ENCODE assay signal across 10 cellular contexts in genomic region chr6:41967312-41968287, GRCh38. TPM values are rescaled to one million over a fixed set of nuclear protein-coding genes. Genes with fewer than 3 reads are reported as not detected.
DNase-seq lines count a peak whose midpoint lies in the region; ATAC-seq and TF ChIP-seq lines count a peak whose summit lies in the region.
"Had no signal": no experiment of that assay in that cellular context is flagged by ENCODE, and none has a peak within 500 bp of the region (broad histone marks: within the 10 kb centered on the region; RNA-seq: fewer than 3 reads in every experiment).

No MANE protein-coding gene starts in this region.

- CTCF ChIA-PET in activated B cell treated with CpG ODN at 0.5 μM for 24 hours (lab: Charles Lee), result interaction anchor here (1.0 to 1.4 kb wide), 3 partner anchors 9 to 136 kb away, joined by 3 to 4 read pairs (median 3); no protein-coding TSS in a partner anchor

- H3K27ac ChIP-seq in hepatocyte (peak overlapping the region; percentile 49), tibial nerve (peak overlapping the region in 1 of 4 donors; percentile 2)
- H3K27ac ChIP-seq: thoracic aorta had no signal

- H3K27me3 Mint-ChIP-seq in activated CD4-positive, alpha-beta T cell treated with anti-CD3 and anti-CD28 coated beads, Interleukin-2, amount 10 ng/mL, durations not matched to agents 24 days and 14 days, result no peaks in the 10 kb centered on the region
- no peaks in the 10 kb centered on the region for H3K27me3 Mint-ChIP-seq in activated B cell treated with CpG ODN at 0.5 μM for 24 hours
- H3K27me3 Mint-ChIP-seq in stimulated activated naive B cell treated with anti-CD40 and anti-IgM and Interleukin-4, amounts not matched to agents 10 μg/mL and 1 μg/mL and 100 μg/mL, for 72 hours, result no peaks in the 10 kb centered on the region

- peaks cover 13% of the 10 kb centered on the region for H3K36me3 Mint-ChIP-seq in activated CD4-positive, alpha-beta T cell treated with anti-CD3 and anti-CD28 coated beads, Interleukin-2, amount 10 ng/mL, durations not matched to agents 24 days and 14 days (ENCODE audit: low read depth)
- H3K36me3 Mint-ChIP-seq in activated B cell treated with CpG ODN at 0.5 μM for 24 hours (ENCODE audit: low read depth), result peaks cover 29% of the 10 kb centered on the region
- peaks cover 0 to 4% of the 10 kb centered on the region in 2 donors for H3K36me3 Mint-ChIP-seq in stimulated activated naive B cell treated with anti-CD40 and anti-IgM and Interleukin-4, amounts not matched to agents 10 μg/mL and 1 μg/mL and 100 μg/mL, for 72 hours

- H3K9me2 ChIP-seq in hepatocyte (replicated peaks; ENCODE audit: insufficient read depth), result no peaks in the 10 kb centered on the region

- no peaks in the 10 kb centered on the region for H3K79me2 ChIP-seq in hepatocyte

- 74% methylated on average over 7 of the region's 7 CpGs for WGBS in hepatocyte (ENCODE audit: low lambda C conversion rate, missing lambda C conversion rate)
- 87% methylated on average over 7 of the region's 7 CpGs for WGBS in tibial nerve, 2 donors

- POLR2A ChIA-PET in activated B cell treated with CpG ODN at 0.5 μM for 24 hours (lab: Charles Lee), result interaction anchor here (1.6 kb wide), 1 partner anchor 10 kb away, joined by 9 read pairs; no protein-coding TSS in a partner anchor

- no peak for ATAC-seq in activated B cell treated with CpG ODN at 0.5 μM for 24 hours (ENCODE audit: low read depth)
- no peak for ATAC-seq in stimulated activated naive B cell treated with anti-CD40 and anti-IgM and Interleukin-4, amounts not matched to agents 10 μg/mL and 1 μg/mL and 100 μg/mL, for 72 hours (replicated peaks)
- ATAC-seq: heart left ventricle had no signal

- TF ChIP-seq POLR2A in tibial nerve (IDR thresholded peaks at IDR 0.05), result no peak

- H3K9me3 Mint-ChIP-seq in activated CD4-positive, alpha-beta T cell treated with anti-CD3 and anti-CD28 coated beads, Interleukin-2, amount 10 ng/mL, durations not matched to agents 24 days and 14 days, result no peaks in the 10 kb centered on the region
- no peaks in the 10 kb centered on the region for H3K9me3 Mint-ChIP-seq in activated B cell treated with CpG ODN at 0.5 μM for 24 hours
- no peaks in the 10 kb centered on the region for H3K9me3 Mint-ChIP-seq in stimulated activated naive B cell treated with anti-CD40 and anti-IgM and Interleukin-4, amounts not matched to agents 10 μg/mL and 1 μg/mL and 100 μg/mL, for 72 hours

- H3K9me3 ChIP-seq in hepatocyte (ENCODE audit: low read depth), result no peaks in the 10 kb centered on the region
- no peaks in the 10 kb centered on the region for H3K9me3 ChIP-seq in tibial nerve
- H3K9me3 ChIP-seq: heart left ventricle, thoracic aorta had no signal

- H3K4me1 ChIP-seq in hepatocyte (ENCODE audit: insufficient read depth) (no peaks in the 10 kb centered on the region), tibial nerve (peaks cover 0 to 44% (median 7%) of the 10 kb centered on the region in 4 donors)

- intact Hi-C loops in activated CD4-positive, alpha-beta T cell treated with anti-CD3 and anti-CD28 coated beads, Interleukin-2, amount 10 ng/mL, durations not matched to agents 24 days and 14 days (cut with micrococcal nuclease), result no loop called here
- intact Hi-C loops in activated B cell treated with CpG ODN at 0.5 μM for 24 hours (cut with micrococcal nuclease), result no loop called here

- no peaks in the 10 kb centered on the region for H3K27me3 ChIP-seq in hepatocyte
- no peaks in the 10 kb centered on the region for H3K27me3 ChIP-seq in tibial nerve
- H3K27me3 ChIP-seq: heart left ventricle had no signal

- H3K36me3 ChIP-seq in hepatocyte (replicated peaks; ENCODE audit: insufficient read depth, low read depth) (no peaks in the 10 kb centered on the region), tibial nerve (no peaks in the 10 kb centered on the region)
- H3K36me3 ChIP-seq: heart left ventricle, thoracic aorta had no signal

- H2AFZ ChIP-seq in hepatocyte, result no peak overlapping the region

- no peak for DNase-seq in activated CD4-positive, alpha-beta T cell treated with anti-CD3 and anti-CD28 coated beads, Interleukin-2, amount 10 ng/mL, durations not matched to agents 24 days and 14 days
- DNase-seq in activated CD4-positive, alpha-beta T cell treated with anti-CD3 and anti-CD28 coated beads, Interleukin-2, amount 50 U/mL, for 1 hour, result no peak
- DNase-seq in activated B cell treated with CpG ODN at 0.5 μM for 24 hours (no peak), hepatocyte (ENCODE audit: low spot score) (no peak), nucleus accumbens (lab: John Stamatoyannopoulos, UW) (no peak), tibial nerve (ENCODE audit: low spot score in 2 of 2) (no peak), NCI-H1417 (lab: John Stamatoyannopoulos, UW) (no peak)
- no peak for DNase-seq in stimulated activated naive B cell treated with anti-CD40 and anti-IgM and Interleukin-4, amounts not matched to agents 10 μg/mL and 1 μg/mL and 100 μg/mL, for 72 hours
- DNase-seq: heart left ventricle had no signal

- peaks cover 50% of the 10 kb centered on the region for H3K4me1 Mint-ChIP-seq in activated CD4-positive, alpha-beta T cell treated with anti-CD3 and anti-CD28 coated beads, Interleukin-2, amount 10 ng/mL, durations not matched to agents 24 days and 14 days
- H3K4me1 Mint-ChIP-seq in activated B cell treated with CpG ODN at 0.5 μM for 24 hours, result peaks cover 30% of the 10 kb centered on the region
- H3K4me1 Mint-ChIP-seq in stimulated activated naive B cell treated with anti-CD40 and anti-IgM and Interleukin-4, amounts not matched to agents 10 μg/mL and 1 μg/mL and 100 μg/mL, for 72 hours, result peaks cover 35 to 56% of the 10 kb centered on the region in 2 donors

- no peaks in the 10 kb centered on the region for H4K20me1 ChIP-seq in hepatocyte (ENCODE audit: insufficient read depth, poor library complexity, severe bottlenecking)

- H3K4me3 Mint-ChIP-seq in activated CD4-positive, alpha-beta T cell treated with anti-CD3 and anti-CD28 coated beads, Interleukin-2, amount 10 ng/mL, durations not matched to agents 24 days and 14 days, result no peak overlapping the region
- H3K4me3 Mint-ChIP-seq in activated B cell treated with CpG ODN at 0.5 μM for 24 hours, result no peak overlapping the region
- no peak overlapping the region for H3K4me3 Mint-ChIP-seq in stimulated activated naive B cell treated with anti-CD40 and anti-IgM and Interleukin-4, amounts not matched to agents 10 μg/mL and 1 μg/mL and 100 μg/mL, for 72 hours

- H3K4me2 ChIP-seq in hepatocyte, result no peak overlapping the region

- H3K27ac Mint-ChIP-seq in activated CD4-positive, alpha-beta T cell treated with anti-CD3 and anti-CD28 coated beads, Interleukin-2, amount 10 ng/mL, durations not matched to agents 24 days and 14 days, result peak overlapping the region; percentile 51
- peak overlapping the region; percentile 60 for H3K27ac Mint-ChIP-seq in activated B cell treated with CpG ODN at 0.5 μM for 24 hours
- peak overlapping the region; percentile 7 for H3K27ac Mint-ChIP-seq in stimulated activated naive B cell treated with anti-CD40 and anti-IgM and Interleukin-4, amounts not matched to agents 10 μg/mL and 1 μg/mL and 100 μg/mL, for 72 hours

- H3K4me3 ChIP-seq in hepatocyte, result no peak overlapping the region
- no peak overlapping the region for H3K4me3 ChIP-seq in tibial nerve
- H3K4me3 ChIP-seq: heart left ventricle, thoracic aorta had no signal

- no peak for TF ChIP-seq EP300 in tibial nerve (IDR thresholded peaks at IDR 0.05)

- no peak for TF ChIP-seq CTCF in activated B cell treated with CpG ODN at 0.5 μM for 24 hours (IDR thresholded peaks at IDR 0.05)
- no peak for TF ChIP-seq CTCF in hepatocyte (IDR thresholded peaks at IDR 0.05; ENCODE audit: poor library complexity)
- no peak for TF ChIP-seq CTCF in tibial nerve (IDR thresholded peaks at IDR 0.05)

RNA-seq across cellular contexts. Expression of gene CCND3, which starts 26.0 kb away (rescaled TPM):
- total RNA-seq in activated CD4-positive, alpha-beta T cell treated with anti-CD3 and anti-CD28 coated beads, Interleukin-2, amount 10 ng/mL, durations not matched to agents 24 days and 14 days, result 483 and 491 TPM in 2 replicates
- 70.7 and 75.2 TPM in 2 replicates for total RNA-seq in activated B cell treated with CpG ODN at 0.5 μM for 24 hours
- total RNA-seq in hepatocyte, result 79.3 and 96.8 TPM in 2 replicates
- 134 and 141 TPM in 2 replicates for polyA plus RNA-seq in hepatocyte
- 100 to 1,000 TPM; 175 to 325 (median 248) TPM for total RNA-seq in tibial nerve

RNA-seq across cellular contexts. Expression of gene BYSL, which starts 46.3 kb away (rescaled TPM):
- 79.6 and 81.4 TPM in 2 replicates for total RNA-seq in activated CD4-positive, alpha-beta T cell treated with anti-CD3 and anti-CD28 coated beads, Interleukin-2, amount 10 ng/mL, durations not matched to agents 24 days and 14 days
- total RNA-seq in activated B cell treated with CpG ODN at 0.5 μM for 24 hours (39.5 and 43.2 TPM in 2 replicates), hepatocyte (13.9 and 20.7 TPM in 2 replicates), tibial nerve (10 to 100 TPM in 3 of 4 donors, 1 to 10 TPM in 1; 9.2 to 13.3 (median 12.8) TPM)
- 16.6 and 28.5 TPM in 2 replicates for polyA plus RNA-seq in hepatocyte

RNA-seq across cellular contexts. Expression of gene MED20, which starts 46.7 kb away (rescaled TPM):
- total RNA-seq in activated CD4-positive, alpha-beta T cell treated with anti-CD3 and anti-CD28 coated beads, Interleukin-2, amount 10 ng/mL, durations not matched to agents 24 days and 14 days, result 21.9 and 22.8 TPM in 2 replicates
- total RNA-seq in activated B cell treated with CpG ODN at 0.5 μM for 24 hours, result 21.1 and 22.2 TPM in 2 replicates
- total RNA-seq in hepatocyte, result 18.1 and 19.2 TPM in 2 replicates
- polyA plus RNA-seq in hepatocyte, result 18.1 and 19.8 TPM in 2 replicates
- total RNA-seq in tibial nerve, result 10 to 100 TPM in 3 of 4 donors, 1 to 10 TPM in 1; 8.0 to 15.0 (median 12.2) TPM

Comparison
In these comparisons a context has a peak if more than half of its experiments do, and no peak if none do; other contexts are left out.
1. H3K27ac Mint-ChIP-seq: peak in every context shown above with its lines; median percentile 60 in activated B cell treated with CpG ODN at 0.5 μM for 24 hours; 51 in activated CD4-positive, alpha-beta T cell treated with anti-CD3 and anti-CD28 coated beads, Interleukin-2, amount 10 ng/mL, durations not matched to agents 24 days and 14 days; 7 in stimulated activated naive B cell treated with anti-CD40 and anti-IgM and Interleukin-4, amounts not matched to agents 10 μg/mL and 1 μg/mL and 100 μg/mL, for 72 hours.